Comparison of ENCODE assay signal across 8 cellular contexts in genomic region chr13:44523176-44524017, GRCh38. TPM values are rescaled to one million over a fixed set of nuclear protein-coding genes. Genes with fewer than 3 reads are reported as not detected.
A peak's percentile ranks its signal among the peaks of the same experiment; 100 is the strongest.
DNase-seq lines count a peak whose midpoint lies in the region; ATAC-seq and TF ChIP-seq lines count a peak whose summit lies in the region.

No MANE protein-coding gene starts in this region.

- H3K27ac Mint-ChIP-seq in H9: no peak overlapping the region
- H3K27ac Mint-ChIP-seq in nephron progenitor cell: no peak overlapping the region

- H3K4me3 Mint-ChIP-seq in H9 (no peak overlapping the region), nephron progenitor cell (no peak overlapping the region)

- H3K56ac ChIP-seq in H9 (ENCODE audit: insufficient read length, low read depth, low read length): no peak overlapping the region

- no peaks in the 10 kb centered on the region for H3K79me2 ChIP-seq in H9 (ENCODE audit: insufficient read depth, low read length)

- H2BK15ac ChIP-seq in H9 (ENCODE audit: low read depth, low read length): no peak overlapping the region

- no peaks in the 10 kb centered on the region for H3K23me2 ChIP-seq in H9 (ENCODE audit: insufficient read length, low read depth, low read length, poor library complexity, severe bottlenecking)

- H3K4me2 ChIP-seq in H9 (ENCODE audit: insufficient read depth, insufficient read length, low read length): no peak overlapping the region

- no peak overlapping the region for H3K9ac ChIP-seq in H9 (ENCODE audit: extremely low read depth, insufficient read length, low read length)

- H4K20me1 ChIP-seq in H9 (ENCODE audit: control insufficient read depth, insufficient read depth, insufficient read length): no peaks in the 10 kb centered on the region

- no peak overlapping the region for H2BK120ac ChIP-seq in H9 (ENCODE audit: low read depth, low read length, poor library complexity, severe bottlenecking)

- H3K4me1 Mint-ChIP-seq in H9: peaks cover 3 to 8% of the 10 kb centered on the region in 2 experiments; a peak in 3 of 4 replicates
- H3K4me1 Mint-ChIP-seq in nephron progenitor cell: peaks cover 12% of the 10 kb centered on the region

- DNase-seq in AG10803 (ENCODE audit: low read depth) (peak; percentile 60), H9 (no peak), astrocyte of the cerebellum (ENCODE audit: low read depth) (peak; percentile 39), left lobe of liver (ENCODE audit: low spot score) (no peak), nephron progenitor cell (no peak), middle frontal gyrus (ENCODE audit: extremely low spot score, low spot score) (no peak)
- DNase-seq in NK-92 treated with Interleukin-12 subunit alpha and Interleukin-12 subunit beta, amount 100 ng/mL, for 24 hours (lab: John Stamatoyannopoulos, UW): no peak

- H3K27ac ChIP-seq in H9 (ENCODE audit: insufficient read length, low read depth, low read length): no peak overlapping the region

- H3K79me1 ChIP-seq in H9 (ENCODE audit: insufficient read depth, low read depth, low read length, poor library complexity, severe bottlenecking): no peaks in the 10 kb centered on the region

- no peak overlapping the region for H2BK12ac ChIP-seq in H9 (ENCODE audit: insufficient read length, low read depth, low read length)

- H2BK5ac ChIP-seq in H9 (ENCODE audit: insufficient read length, low read length): no peak overlapping the region

- WGBS in H9 (ENCODE audit: extremely low coverage, insufficient read length, low lambda C conversion rate): no CpG with 5 or more reads among the region's 4 CpGs

- H3K14ac ChIP-seq in H9 (ENCODE audit: insufficient read depth, low read length): no peak overlapping the region

- H3K27me3 ChIP-seq in H9 (ENCODE audit: insufficient read depth, low read length): no peaks in the 10 kb centered on the region

- peaks cover 3% of the 10 kb centered on the region; the same call in 1 of the 2 replicates for H3K4me1 ChIP-seq in H9 (ENCODE audit: insufficient read depth, low read length)

- in situ Hi-C loops in astrocyte of the cerebellum (cut with HindIII; ENCODE audit: low sequenced_read_pairs): no loop called here

- no peak overlapping the region for H3K23ac ChIP-seq in H9 (ENCODE audit: insufficient read length, low read depth, low read length)

- no peaks in the 10 kb centered on the region for H3K27me3 Mint-ChIP-seq in H9 (ENCODE audit: low read depth)
- H3K27me3 Mint-ChIP-seq in nephron progenitor cell (ENCODE audit: low read depth, poor library complexity): no peaks in the 10 kb centered on the region

- H3T11ph ChIP-seq in H9 (ENCODE audit: low read length): peak overlapping the region; percentile 6

- no peak overlapping the region for H2BK20ac ChIP-seq in H9 (ENCODE audit: low read depth, low read length, poor library complexity, severe bottlenecking)

- no peak overlapping the region for H4K5ac ChIP-seq in H9 (ENCODE audit: insufficient read length, low read depth, low read length)

- H3K18ac ChIP-seq in H9 (ENCODE audit: insufficient read length, low read depth, low read length): no peak overlapping the region

- peak; percentile 60 for ATAC-seq in left lobe of liver
- ATAC-seq in HG02970 (IDR thresholded peaks at IDR 0.05; ENCODE audit: low FRiP score, unreplicated experiment): no peak

- no peaks in the 10 kb centered on the region for H3K9me3 ChIP-seq in H9 (ENCODE audit: control insufficient read depth, low read depth, low read length)

- H3K36me3 Mint-ChIP-seq in H9 (ENCODE audit: insufficient read depth in 1 of 3, low read depth in 3 of 3) (no peaks in the 10 kb centered on the region), nephron progenitor cell (ENCODE audit: low read depth) (no peaks in the 10 kb centered on the region)

- no peaks in the 10 kb centered on the region for H3K9me3 Mint-ChIP-seq in H9
- no peaks in the 10 kb centered on the region for H3K9me3 Mint-ChIP-seq in nephron progenitor cell

- no peak overlapping the region for H2AK5ac ChIP-seq in H9 (ENCODE audit: insufficient read length, low read length)

- no peak overlapping the region for H4K8ac ChIP-seq in H9 (replicated peaks; ENCODE audit: insufficient read length, low read depth, low read length)

- H3K4ac ChIP-seq in H9 (ENCODE audit: low read depth, low read length): no peak overlapping the region

- H2AFZ ChIP-seq in H9 (ENCODE audit: low read length): no peak overlapping the region

- H3K4me3 ChIP-seq in AG10803 (ENCODE audit: low read length): no peak overlapping the region
- H3K4me3 ChIP-seq in astrocyte of the cerebellum (ENCODE audit: low read depth, low read length): no peak overlapping the region

- no peak for TF ChIP-seq CTCF in AG10803 (conservative IDR thresholded peaks at IDR 0.05; ENCODE audit: low read length)
- no peak for TF ChIP-seq CTCF in H9 (conservative IDR thresholded peaks at IDR 0.05)
- no peak for TF ChIP-seq CTCF in astrocyte of the cerebellum (IDR thresholded peaks at IDR 0.05; ENCODE audit: low read depth, low read length, missing control alignments)
- TF ChIP-seq CTCF in nephron progenitor cell (IDR thresholded peaks at IDR 0.05): no peak

- H4K91ac ChIP-seq in H9 (ENCODE audit: insufficient read length, low read depth, low read length): no peak overlapping the region

RNA-seq across cellular contexts. Expression of gene TSC22D1, which starts 52.7 kb away (rescaled TPM):
- total RNA-seq in H9 (2021) (72.9 and 76.7 TPM in 2 replicates), left lobe of liver (31.5 TPM)

Comparison
In these comparisons a context has a peak if more than half of its experiments do, and no peak if none do; other contexts are left out.
1. DNase-seq: peak in AG10803 (single experiment) and astrocyte of the cerebellum (single experiment); none in H9 (single experiment), left lobe of liver (single experiment), nephron progenitor cell (single experiment), NK-92 treated with Interleukin-12 subunit alpha and Interleukin-12 subunit beta, amount 100 ng/mL, for 24 hours (single experiment) and middle frontal gyrus (single experiment).